Comparison of ENCODE assay signal across 7 cellular contexts in genomic region chr2:201138986-201139744, GRCh38. TPM values are rescaled to one million over a fixed set of nuclear protein-coding genes. Genes with fewer than 3 reads are reported as not detected.
DNase-seq lines count a peak whose midpoint lies in the region; ATAC-seq and TF ChIP-seq lines count a peak whose summit lies in the region.
"Not testable (repeated sequence)": the region's sequence is repeated elsewhere in the genome, so short reads cannot be mapped to it uniquely, and the experiment has no call there.

No MANE protein-coding gene starts in this region.

- not testable (repeated sequence) for H2AFZ ChIP-seq in H9 (ENCODE audit: low read length)

- not testable (repeated sequence) for H3K18ac ChIP-seq in H9 (ENCODE audit: insufficient read length, low read depth, low read length); mesendoderm (ENCODE audit: low read length)

- H4K20me1 ChIP-seq in H9 (ENCODE audit: control insufficient read depth, insufficient read depth, insufficient read length) = not testable (repeated sequence)

- H3K23ac ChIP-seq in H9 (ENCODE audit: insufficient read length, low read depth, low read length); mesendoderm (ENCODE audit: low read length): not testable (repeated sequence)

- not testable (repeated sequence) for H2BK15ac ChIP-seq in H9 (ENCODE audit: low read depth, low read length); mesendoderm (replicated peaks; ENCODE audit: low read depth)

- intact Hi-C loops in activated T-helper 2 cell treated with anti-CD3 and anti-CD28 coated beads, Interferon-gamma antibody, Interleukin-2, Interleukin-4, amounts not matched to agents 10 μg/mL and 5 μg/mL and 100 μg/mL, durations not matched to agents 14 hours and 24 hours and 36 hours (cut with micrococcal nuclease); psoas muscle (cut with DNase I): not testable (repeated sequence)

- peaks cover 11 to 15% of the 10 kb centered on the region in 2 experiments for H3K4me1 Mint-ChIP-seq in H9
- peaks cover 22% of the 10 kb centered on the region for H3K4me1 Mint-ChIP-seq in activated T-helper 2 cell treated with anti-CD3 and anti-CD28 coated beads, Interferon-gamma antibody, Interleukin-2, Interleukin-4, amounts not matched to agents 10 μg/mL and 5 μg/mL and 100 μg/mL, durations not matched to agents 14 hours and 24 hours and 36 hours (ENCODE audit: low read depth)
- peaks cover 36% of the 10 kb centered on the region for H3K4me1 Mint-ChIP-seq in endothelial cell (ENCODE audit: unreplicated experiment)

- ATAC-seq in psoas muscle = not testable (repeated sequence)

- H3K27me3 Mint-ChIP-seq in H9 (ENCODE audit: low read depth); activated T-helper 2 cell treated with anti-CD3 and anti-CD28 coated beads, Interferon-gamma antibody, Interleukin-2, Interleukin-4, amounts not matched to agents 10 μg/mL and 5 μg/mL and 100 μg/mL, durations not matched to agents 14 hours and 24 hours and 36 hours (ENCODE audit: low read depth); endothelial cell (ENCODE audit: unreplicated experiment): not testable (repeated sequence)

- not testable (repeated sequence) for H3K27me3 ChIP-seq in H9 (ENCODE audit: insufficient read depth, low read length); WERI-Rb-1 (ENCODE audit: insufficient read depth, low read depth, severe bottlenecking); mesendoderm (ENCODE audit: insufficient read depth, low read length, poor library complexity); psoas muscle (ENCODE audit: insufficient read depth in 3 of 3, low read length in 2 of 3)

- H3K36me3 Mint-ChIP-seq in H9 (ENCODE audit: insufficient read depth in 1 of 3, low read depth in 3 of 3) (peaks cover 2 to 14% (median 13%) of the 10 kb centered on the region in 3 experiments; a peak in 6 of 7 replicates), endothelial cell (ENCODE audit: low read depth, unreplicated experiment) (peaks cover 55% of the 10 kb centered on the region)
- peaks cover 82% of the 10 kb centered on the region for H3K36me3 Mint-ChIP-seq in activated T-helper 2 cell treated with anti-CD3 and anti-CD28 coated beads, Interferon-gamma antibody, Interleukin-2, Interleukin-4, amounts not matched to agents 10 μg/mL and 5 μg/mL and 100 μg/mL, durations not matched to agents 14 hours and 24 hours and 36 hours (ENCODE audit: low read depth)

- not testable (repeated sequence) for H3K27ac ChIP-seq in H9 (ENCODE audit: insufficient read length, low read depth, low read length); mesendoderm (ENCODE audit: low read depth, low read length)
- H3K27ac ChIP-seq in WERI-Rb-1 (peak overlapping the region; percentile 81), psoas muscle (peak overlapping the region; percentile 24)

- H2BK20ac ChIP-seq in H9 (ENCODE audit: low read depth, low read length, poor library complexity, severe bottlenecking) = not testable (repeated sequence)

- H2BK5ac ChIP-seq in H9 (ENCODE audit: insufficient read length, low read length); mesendoderm (ENCODE audit: low read length): not testable (repeated sequence)

- WGBS in H9 (ENCODE audit: extremely low coverage, insufficient read length, low lambda C conversion rate) = no CpG with 5 or more reads among the region's 13 CpGs
- no CpG with 5 or more reads among the region's 13 CpGs for WGBS in mesendoderm (ENCODE audit: extremely low coverage, insufficient coverage, low lambda C conversion rate)
- WGBS in psoas muscle, 3 donors = 64 to 73% (median 65%) methylated on average over 11 to 13 of the region's 13 CpGs

- H3K56ac ChIP-seq in H9 (ENCODE audit: insufficient read length, low read depth, low read length) = not testable (repeated sequence)
- H3K56ac ChIP-seq in mesendoderm (ENCODE audit: low read length) = peak overlapping the region; percentile 32

- H3K4me1 ChIP-seq in H9 (ENCODE audit: insufficient read depth, low read length); mesendoderm (ENCODE audit: control insufficient read depth, low read depth, low read length): not testable (repeated sequence)
- peaks cover 55% of the 10 kb centered on the region for H3K4me1 ChIP-seq in psoas muscle

- H3K79me1 ChIP-seq in H9 (ENCODE audit: insufficient read depth, low read depth, low read length, poor library complexity, severe bottlenecking); mesendoderm (ENCODE audit: low read length): not testable (repeated sequence)

- DNase-seq in H9 (peak; percentile 51), NCI-H524 (lab: John Stamatoyannopoulos, UW) (peak; percentile 39 to 84), WERI-Rb-1 (peak; percentile 57), mesendoderm (peak; percentile 73)
- DNase-seq in activated T-helper 2 cell treated with anti-CD3 and anti-CD28 coated beads, Interferon-gamma antibody, Interleukin-2, Interleukin-4, amounts not matched to agents 10 μg/mL and 5 μg/mL and 100 μg/mL, durations not matched to agents 14 hours and 24 hours and 36 hours (ENCODE audit: low spot score); endothelial cell (ENCODE audit: low spot score); psoas muscle: not testable (repeated sequence)

- H3K4me3 Mint-ChIP-seq in H9; activated T-helper 2 cell treated with anti-CD3 and anti-CD28 coated beads, Interferon-gamma antibody, Interleukin-2, Interleukin-4, amounts not matched to agents 10 μg/mL and 5 μg/mL and 100 μg/mL, durations not matched to agents 14 hours and 24 hours and 36 hours (ENCODE audit: low read depth): not testable (repeated sequence)
- H3K4me3 Mint-ChIP-seq in endothelial cell (ENCODE audit: unreplicated experiment) = peak overlapping the region; percentile 49

- not testable (repeated sequence) for H3K14ac ChIP-seq in H9 (ENCODE audit: insufficient read depth, low read length)

- not testable (repeated sequence) for H3K23me2 ChIP-seq in H9 (ENCODE audit: insufficient read length, low read depth, low read length, poor library complexity, severe bottlenecking)

- not testable (repeated sequence) for H3K4ac ChIP-seq in H9 (ENCODE audit: low read depth, low read length); mesendoderm (ENCODE audit: low read depth, low read length)

- H4K91ac ChIP-seq in H9 (ENCODE audit: insufficient read length, low read depth, low read length) = not testable (repeated sequence)

- H3K27ac Mint-ChIP-seq in H9 (peak overlapping the region in 2 of 3 experiments; percentile 24 to 37; a peak in 2 of 7 replicates), endothelial cell (ENCODE audit: unreplicated experiment) (peak overlapping the region; percentile 45)
- peak overlapping the region; percentile 28 for H3K27ac Mint-ChIP-seq in activated T-helper 2 cell treated with anti-CD3 and anti-CD28 coated beads, Interferon-gamma antibody, Interleukin-2, Interleukin-4, amounts not matched to agents 10 μg/mL and 5 μg/mL and 100 μg/mL, durations not matched to agents 14 hours and 24 hours and 36 hours

- H3K9ac ChIP-seq in H9 (ENCODE audit: extremely low read depth, insufficient read length, low read length); mesendoderm (ENCODE audit: low read length): not testable (repeated sequence)

- not testable (repeated sequence) for H3K9me3 ChIP-seq in H9 (ENCODE audit: control insufficient read depth, low read depth, low read length); WERI-Rb-1 (ENCODE audit: severe bottlenecking); psoas muscle

- not testable (repeated sequence) for TF ChIP-seq CTCF in H9 (conservative IDR thresholded peaks at IDR 0.05); WERI-Rb-1 (IDR thresholded peaks at IDR 0.05; ENCODE audit: low read depth, low read length); endothelial cell (IDR thresholded peaks at IDR 0.05; ENCODE audit: unreplicated experiment); psoas muscle (IDR thresholded peaks at IDR 0.05)

- not testable (repeated sequence) for H2BK120ac ChIP-seq in H9 (ENCODE audit: low read depth, low read length, poor library complexity, severe bottlenecking); mesendoderm (ENCODE audit: low read depth, low read length)

- H2AK5ac ChIP-seq in H9 (ENCODE audit: insufficient read length, low read length); mesendoderm (ENCODE audit: low read length): not testable (repeated sequence)

- not testable (repeated sequence) for H3K9me3 Mint-ChIP-seq in H9; activated T-helper 2 cell treated with anti-CD3 and anti-CD28 coated beads, Interferon-gamma antibody, Interleukin-2, Interleukin-4, amounts not matched to agents 10 μg/mL and 5 μg/mL and 100 μg/mL, durations not matched to agents 14 hours and 24 hours and 36 hours; endothelial cell (ENCODE audit: unreplicated experiment)

- not testable (repeated sequence) for H4K8ac ChIP-seq in H9 (replicated peaks; ENCODE audit: insufficient read length, low read depth, low read length); mesendoderm (ENCODE audit: low read depth, low read length)

- not testable (repeated sequence) for H3K36me3 ChIP-seq in WERI-Rb-1; mesendoderm (ENCODE audit: control insufficient read depth, insufficient read depth, low read length)
- H3K36me3 ChIP-seq in psoas muscle (ENCODE audit: insufficient read depth in 1 of 2, low read depth in 1 of 2) = peaks cover 9 to 100% of the 10 kb centered on the region in 2 donors

- H3T11ph ChIP-seq in H9 (ENCODE audit: low read length) = not testable (repeated sequence)

- not testable (repeated sequence) for H2BK12ac ChIP-seq in H9 (ENCODE audit: insufficient read length, low read depth, low read length)

- H3K79me2 ChIP-seq in H9 (ENCODE audit: insufficient read depth, low read length); mesendoderm (ENCODE audit: control insufficient read depth, insufficient read depth, low read length): not testable (repeated sequence)

- not testable (repeated sequence) for H3K4me2 ChIP-seq in H9 (ENCODE audit: insufficient read depth, insufficient read length, low read length); mesendoderm (ENCODE audit: low read length)

- not testable (repeated sequence) for H4K5ac ChIP-seq in H9 (ENCODE audit: insufficient read length, low read depth, low read length); mesendoderm (ENCODE audit: low read length)

- H3K4me3 ChIP-seq in WERI-Rb-1 (ENCODE audit: low read depth, low read length); mesendoderm (ENCODE audit: low read length); psoas muscle: not testable (repeated sequence)

RNA-seq across cellular contexts. Expression of gene CFLAR, which starts 23.2 kb away (rescaled TPM):
- total RNA-seq in H9 (2021) = 5.7 and 7.6 TPM in 2 replicates
- total RNA-seq in activated T-helper 2 cell treated with anti-CD3 and anti-CD28 coated beads, Interferon-gamma antibody, Interleukin-2, Interleukin-4, amounts not matched to agents 10 μg/mL and 5 μg/mL and 100 μg/mL, durations not matched to agents 14 hours and 24 hours and 36 hours = 255 and 268 TPM in 2 replicates
- total RNA-seq in endothelial cell (ENCODE audit: unreplicated experiment) = 241 TPM
- 5.4 TPM for polyA plus RNA-seq in mesendoderm (2013, experiment 1 of 2)
- polyA plus RNA-seq in mesendoderm (2013, experiment 2 of 2) = 5.5 TPM
- 100 to 1,000 TPM; 180 to 358 (median 346) TPM for total RNA-seq in psoas muscle
- polyA plus RNA-seq in psoas muscle = 100 to 1,000 TPM in 2 of 3 donors, 10 to 100 TPM in 1; 84.7 to 340 (median 239) TPM

RNA-seq across cellular contexts. Expression of gene CASP10, which starts 43.8 kb away (rescaled TPM):
- total RNA-seq in H9 (2021) = 2.7 and 3.3 TPM in 2 replicates
- 14.3 and 17.3 TPM in 2 replicates for total RNA-seq in activated T-helper 2 cell treated with anti-CD3 and anti-CD28 coated beads, Interferon-gamma antibody, Interleukin-2, Interleukin-4, amounts not matched to agents 10 μg/mL and 5 μg/mL and 100 μg/mL, durations not matched to agents 14 hours and 24 hours and 36 hours
- 38.6 TPM for total RNA-seq in endothelial cell (ENCODE audit: unreplicated experiment)
- 2.7 TPM for polyA plus RNA-seq in mesendoderm (2013, experiment 1 of 2)
- 2.8 TPM for polyA plus RNA-seq in mesendoderm (2013, experiment 2 of 2)
- 1 to 10 TPM; 2.3 to 3.8 (median 2.8) TPM for total RNA-seq in psoas muscle
- 1 to 10 TPM in 2 of 3 donors, under 1 TPM in 1; 0.90 to 1.3 (median 1.2) TPM for polyA plus RNA-seq in psoas muscle

Comparison
In these comparisons a context has a peak if more than half of its experiments do, and no peak if none do; other contexts are left out.
1. RNA of gene CFLAR, which starts 23.2 kb away (total RNA-seq): 180 to 358 TPM in psoas muscle, 255 to 268 TPM in activated T-helper 2 cell treated with anti-CD3 and anti-CD28 coated beads, Interferon-gamma antibody, Interleukin-2, Interleukin-4, amounts not matched to agents 10 μg/mL and 5 μg/mL and 100 μg/mL, durations not matched to agents 14 hours and 24 hours and 36 hours and 241 TPM in endothelial cell (single experiment); 5.7 to 7.6 TPM in H9; every median in the first group is over 10 times any median in the second.
2. Peak in every context shown above with its lines, with median percentiles within 50 percentile points of each other: H3K27ac Mint-ChIP-seq.